In the genomic region with DNA sequence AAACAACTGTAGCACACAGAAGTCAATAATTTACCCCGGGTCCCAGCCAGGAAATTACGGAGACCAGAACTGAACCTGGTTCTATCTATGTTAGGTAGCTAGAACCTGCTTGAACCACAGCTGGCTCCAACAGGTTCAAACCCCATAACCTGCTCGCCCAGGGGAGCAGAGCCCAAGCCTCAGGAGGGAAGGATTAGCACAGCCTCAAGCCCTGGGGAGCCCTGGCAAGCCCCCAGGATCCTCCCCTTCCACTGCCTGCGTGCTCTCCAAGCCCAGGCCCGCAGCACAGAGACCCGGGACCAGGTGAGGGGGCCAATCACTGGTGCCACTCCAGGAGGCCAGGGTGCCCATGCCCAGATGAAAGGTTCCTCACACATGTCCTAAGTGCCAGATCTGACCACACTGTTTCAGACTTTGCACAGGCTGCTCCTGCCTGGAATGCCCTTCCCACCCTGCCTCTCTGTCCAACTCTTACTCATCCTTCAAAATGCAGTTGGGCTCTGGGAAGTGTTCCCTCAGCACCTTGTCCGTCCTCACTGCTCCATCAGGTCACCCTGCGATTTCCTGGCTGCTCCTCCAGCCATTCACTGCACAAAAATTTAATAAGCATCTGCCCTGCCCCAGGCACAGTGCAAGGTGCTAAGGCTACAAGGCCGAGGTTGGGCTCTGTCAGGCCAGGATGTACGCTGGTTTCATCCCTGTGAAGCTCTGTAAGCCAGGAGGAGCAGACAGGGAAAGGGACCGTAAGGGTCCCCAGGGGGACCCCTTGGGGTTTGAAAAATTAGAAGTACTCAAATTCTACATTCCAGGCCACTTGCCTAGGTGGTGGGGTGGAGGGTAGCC, we compare ENCODE assay signal across 1 cellular context.
TF ChIP-seq lines count a peak whose summit lies in the region.

No MANE protein-coding gene starts in this region.

TF ChIP-seq in GM23338, 12 proteins besides CTCF, POLR2A, EP300 and RAD21 (continued from another document):
- TF ChIP-seq, protein P1, sequence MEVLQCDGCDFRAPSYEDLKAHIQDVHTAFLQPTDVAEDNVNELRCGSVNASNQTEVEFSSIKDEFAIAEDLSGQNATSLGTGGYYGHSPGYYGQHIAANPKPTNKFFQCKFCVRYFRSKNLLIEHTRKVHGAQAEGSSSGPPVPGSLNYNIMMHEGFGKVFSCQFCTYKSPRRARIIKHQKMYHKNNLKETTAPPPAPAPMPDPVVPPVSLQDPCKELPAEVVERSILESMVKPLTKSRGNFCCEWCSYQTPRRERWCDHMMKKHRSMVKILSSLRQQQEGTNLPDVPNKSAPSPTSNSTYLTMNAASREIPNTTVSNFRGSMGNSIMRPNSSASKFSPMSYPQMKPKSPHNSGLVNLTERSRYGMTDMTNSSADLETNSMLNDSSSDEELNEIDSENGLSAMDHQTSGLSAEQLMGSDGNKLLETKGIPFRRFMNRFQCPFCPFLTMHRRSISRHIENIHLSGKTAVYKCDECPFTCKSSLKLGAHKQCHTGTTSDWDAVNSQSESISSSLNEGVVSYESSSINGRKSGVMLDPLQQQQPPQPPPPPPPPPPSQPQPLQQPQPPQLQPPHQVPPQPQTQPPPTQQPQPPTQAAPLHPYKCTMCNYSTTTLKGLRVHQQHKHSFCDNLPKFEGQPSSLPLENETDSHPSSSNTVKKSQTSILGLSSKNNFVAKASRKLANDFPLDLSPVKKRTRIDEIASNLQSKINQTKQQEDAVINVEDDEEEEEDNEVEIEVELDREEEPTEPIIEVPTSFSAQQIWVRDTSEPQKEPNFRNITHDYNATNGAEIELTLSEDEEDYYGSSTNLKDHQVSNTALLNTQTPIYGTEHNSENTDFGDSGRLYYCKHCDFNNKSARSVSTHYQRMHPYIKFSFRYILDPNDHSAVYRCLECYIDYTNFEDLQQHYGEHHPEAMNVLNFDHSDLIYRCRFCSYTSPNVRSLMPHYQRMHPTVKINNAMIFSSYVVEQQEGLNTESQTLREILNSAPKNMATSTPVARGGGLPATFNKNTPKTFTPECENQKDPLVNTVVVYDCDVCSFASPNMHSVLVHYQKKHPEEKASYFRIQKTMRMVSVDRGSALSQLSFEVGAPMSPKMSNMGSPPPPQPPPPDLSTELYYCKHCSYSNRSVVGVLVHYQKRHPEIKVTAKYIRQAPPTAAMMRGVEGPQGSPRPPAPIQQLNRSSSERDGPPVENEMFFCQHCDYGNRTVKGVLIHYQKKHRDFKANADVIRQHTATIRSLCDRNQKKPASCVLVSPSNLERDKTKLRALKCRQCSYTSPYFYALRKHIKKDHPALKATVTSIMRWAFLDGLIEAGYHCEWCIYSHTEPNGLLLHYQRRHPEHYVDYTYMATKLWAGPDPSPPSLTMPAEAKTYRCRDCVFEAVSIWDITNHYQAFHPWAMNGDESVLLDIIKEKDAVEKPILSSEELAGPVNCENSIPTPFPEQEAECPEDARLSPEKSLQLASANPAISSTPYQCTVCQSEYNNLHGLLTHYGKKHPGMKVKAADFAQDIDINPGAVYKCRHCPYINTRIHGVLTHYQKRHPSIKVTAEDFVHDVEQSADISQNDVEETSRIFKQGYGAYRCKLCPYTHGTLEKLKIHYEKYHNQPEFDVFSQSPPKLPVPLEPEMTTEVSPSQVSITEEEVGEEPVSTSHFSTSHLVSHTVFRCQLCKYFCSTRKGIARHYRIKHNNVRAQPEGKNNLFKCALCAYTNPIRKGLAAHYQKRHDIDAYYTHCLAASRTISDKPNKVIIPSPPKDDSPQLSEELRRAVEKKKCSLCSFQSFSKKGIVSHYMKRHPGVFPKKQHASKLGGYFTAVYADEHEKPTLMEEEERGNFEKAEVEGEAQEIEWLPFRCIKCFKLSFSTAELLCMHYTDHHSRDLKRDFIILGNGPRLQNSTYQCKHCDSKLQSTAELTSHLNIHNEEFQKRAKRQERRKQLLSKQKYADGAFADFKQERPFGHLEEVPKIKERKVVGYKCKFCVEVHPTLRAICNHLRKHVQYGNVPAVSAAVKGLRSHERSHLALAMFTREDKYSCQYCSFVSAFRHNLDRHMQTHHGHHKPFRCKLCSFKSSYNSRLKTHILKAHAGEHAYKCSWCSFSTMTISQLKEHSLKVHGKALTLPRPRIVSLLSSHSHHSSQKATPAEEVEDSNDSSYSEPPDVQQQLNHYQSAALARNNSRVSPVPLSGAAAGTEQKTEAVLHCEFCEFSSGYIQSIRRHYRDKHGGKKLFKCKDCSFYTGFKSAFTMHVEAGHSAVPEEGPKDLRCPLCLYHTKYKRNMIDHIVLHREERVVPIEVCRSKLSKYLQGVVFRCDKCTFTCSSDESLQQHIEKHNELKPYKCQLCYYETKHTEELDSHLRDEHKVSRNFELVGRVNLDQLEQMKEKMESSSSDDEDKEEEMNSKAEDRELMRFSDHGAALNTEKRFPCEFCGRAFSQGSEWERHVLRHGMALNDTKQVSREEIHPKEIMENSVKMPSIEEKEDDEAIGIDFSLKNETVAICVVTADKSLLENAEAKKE (CRISPR knock-in tag; IDR thresholded peaks at IDR 0.05), result no peak
- TF ChIP-seq EZH2 (IDR thresholded peaks at IDR 0.05; ENCODE audit: low read depth, unreplicated experiment) (no peak), POLR2AphosphoS5 (IDR thresholded peaks at IDR 0.05; ENCODE audit: low read depth) (no peak), ZNF114 (CRISPR knock-in tag; IDR thresholded peaks at IDR 0.05) (no peak), NANOG (IDR thresholded peaks at IDR 0.05; ENCODE audit: borderline replicate concordance) (no peak), EZH2phosphoT487 (IDR thresholded peaks at IDR 0.05; ENCODE audit: unreplicated experiment) (no peak), ZNF331 (CRISPR knock-in tag; IDR thresholded peaks at IDR 0.05; ENCODE audit: low read depth) (no peak), JUNB (IDR thresholded peaks at IDR 0.05; ENCODE audit: unreplicated experiment) (no peak), STAT1 (IDR thresholded peaks at IDR 0.05; ENCODE audit: unreplicated experiment) (no peak), CREB1 (CRISPR knock-in tag; IDR thresholded peaks at IDR 0.05; ENCODE audit: low read depth) (no peak)
- TF ChIP-seq, protein P2, sequence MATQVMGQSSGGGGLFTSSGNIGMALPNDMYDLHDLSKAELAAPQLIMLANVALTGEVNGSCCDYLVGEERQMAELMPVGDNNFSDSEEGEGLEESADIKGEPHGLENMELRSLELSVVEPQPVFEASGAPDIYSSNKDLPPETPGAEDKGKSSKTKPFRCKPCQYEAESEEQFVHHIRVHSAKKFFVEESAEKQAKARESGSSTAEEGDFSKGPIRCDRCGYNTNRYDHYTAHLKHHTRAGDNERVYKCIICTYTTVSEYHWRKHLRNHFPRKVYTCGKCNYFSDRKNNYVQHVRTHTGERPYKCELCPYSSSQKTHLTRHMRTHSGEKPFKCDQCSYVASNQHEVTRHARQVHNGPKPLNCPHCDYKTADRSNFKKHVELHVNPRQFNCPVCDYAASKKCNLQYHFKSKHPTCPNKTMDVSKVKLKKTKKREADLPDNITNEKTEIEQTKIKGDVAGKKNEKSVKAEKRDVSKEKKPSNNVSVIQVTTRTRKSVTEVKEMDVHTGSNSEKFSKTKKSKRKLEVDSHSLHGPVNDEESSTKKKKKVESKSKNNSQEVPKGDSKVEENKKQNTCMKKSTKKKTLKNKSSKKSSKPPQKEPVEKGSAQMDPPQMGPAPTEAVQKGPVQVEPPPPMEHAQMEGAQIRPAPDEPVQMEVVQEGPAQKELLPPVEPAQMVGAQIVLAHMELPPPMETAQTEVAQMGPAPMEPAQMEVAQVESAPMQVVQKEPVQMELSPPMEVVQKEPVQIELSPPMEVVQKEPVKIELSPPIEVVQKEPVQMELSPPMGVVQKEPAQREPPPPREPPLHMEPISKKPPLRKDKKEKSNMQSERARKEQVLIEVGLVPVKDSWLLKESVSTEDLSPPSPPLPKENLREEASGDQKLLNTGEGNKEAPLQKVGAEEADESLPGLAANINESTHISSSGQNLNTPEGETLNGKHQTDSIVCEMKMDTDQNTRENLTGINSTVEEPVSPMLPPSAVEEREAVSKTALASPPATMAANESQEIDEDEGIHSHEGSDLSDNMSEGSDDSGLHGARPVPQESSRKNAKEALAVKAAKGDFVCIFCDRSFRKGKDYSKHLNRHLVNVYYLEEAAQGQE (IDR thresholded peaks at IDR 0.05; ENCODE audit: unreplicated experiment), result no peak
TF ChIP-seq in GM23338: peak in this region for 0.
